ENCODE assay signal across 17 cellular contexts in the genomic region with DNA sequence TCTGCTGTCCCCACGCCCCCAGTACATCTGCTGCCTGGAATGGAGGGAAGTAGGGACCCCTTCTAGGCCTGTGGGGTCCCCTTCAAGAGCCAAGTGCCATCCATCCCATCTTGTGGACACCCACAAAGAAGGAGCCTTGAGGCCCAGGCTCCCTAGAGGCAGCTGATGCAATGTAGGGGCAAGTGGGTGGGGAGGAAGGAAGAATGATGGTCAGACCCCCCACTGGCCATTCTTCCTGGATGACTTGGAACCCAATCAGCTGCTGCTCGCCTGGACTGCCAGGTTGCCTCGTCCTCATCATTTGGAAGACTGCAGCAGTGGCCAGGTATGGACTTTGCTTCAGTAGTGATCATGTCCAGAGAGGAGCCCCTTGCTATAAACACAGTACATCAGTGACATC. TPM values are rescaled to one million over a fixed set of nuclear protein-coding genes. Genes with fewer than 3 reads are reported as not detected.
DNase-seq lines count a peak whose midpoint lies in the region; ATAC-seq and TF ChIP-seq lines count a peak whose summit lies in the region.
"Had no signal": no experiment of that assay in that cellular context is flagged by ENCODE, and none has a peak within 500 bp of the region (broad histone marks: within the 10 kb centered on the region; RNA-seq: fewer than 3 reads in every experiment).

No MANE protein-coding gene starts in this region.

- H3K27ac ChIP-seq in HEK293 (ENCODE audit: extremely low read depth, low read depth, low read length) (no peak overlapping the region), SJSA1 (0 out of 2 replicates have a peak overlapping the region, but pooled peaks have one; percentile 23)
- H3K27ac ChIP-seq: BLaER1, GM23248, SJCRH30 had no signal

- peak; percentile 28 for DNase-seq in Daoy (ENCODE audit: low read depth)
- DNase-seq in SJSA1 (ENCODE audit: low read depth in 1 of 2, low spot score in 2 of 2): no peak
- DNase-seq in posterior vena cava (ENCODE audit: low spot score): peak; percentile 10
- no peak for DNase-seq in medulla oblongata (ENCODE audit: extremely low spot score)
- DNase-seq: GM23248, HFFc6, Karpas-422, NCI-H1930, NCI-H2171 treated with DMSO at 0.1 percent for 48 hours, NCI-H510A treated with DMSO at 0.1 percent for 48 hours, SJCRH30, SW 1271 had no signal

- ATAC-seq in HG02759 (IDR thresholded peaks at IDR 0.05; ENCODE audit: unreplicated experiment) (no peak), GM21576 (IDR thresholded peaks at IDR 0.05; ENCODE audit: unreplicated experiment) (no peak)
- ATAC-seq: GM12878 had no signal

- no peaks in the 10 kb centered on the region for H3K9me3 ChIP-seq in HEK293 (ENCODE audit: control insufficient read depth, insufficient read depth, low read depth, low read length)
- no peaks in the 10 kb centered on the region for H3K9me3 ChIP-seq in SJSA1 (replicated peaks)
- H3K9me3 ChIP-seq: BLaER1, SJCRH30 had no signal

- POLR2A ChIA-PET in HEK293 (lab: Yijun Ruan, JAX): no interaction called here

- CTCF ChIA-PET in HEK293 (lab: Yijun Ruan, JAX): interaction anchor here (1.2 to 1.9 kb wide), 4 partner anchors 46 to 129 kb away, joined by 3 to 6 read pairs (median 4); no protein-coding TSS in a partner anchor

- H3K4me3 ChIP-seq in HEK293 (ENCODE audit: low read depth, low read length) (no peak overlapping the region), SJSA1 (no peak overlapping the region)
- H3K4me3 ChIP-seq: BLaER1, GM12878, GM23248, SJCRH30 had no signal

- H3K36me3 ChIP-seq in HEK293 (ENCODE audit: control insufficient read depth in 2 of 2, insufficient read depth in 1 of 2, low read length in 2 of 2) (no peaks in the 10 kb centered on the region), SJSA1 (no peaks in the 10 kb centered on the region)
- H3K36me3 ChIP-seq: BLaER1, SJCRH30 had no signal

- 0 out of 2 replicates have a peak, but pooled peaks cover 1% of the 10 kb centered on the region for H3K27me3 ChIP-seq in SJSA1 (replicated peaks)
- H3K27me3 ChIP-seq: BLaER1, SJCRH30 had no signal

- intact Hi-C loops in posterior vena cava (cut with DNase I): loop anchor here in 1 of 2 donors (5.0 kb wide), 1 partner anchor 108 kb away; no protein-coding TSS in a partner anchor

- TF ChIP-seq CTCF in HEK293 (tag by site-specific recombination; IDR thresholded peaks at IDR 0.05): no peak

- H3K4me1 ChIP-seq in HEK293 (ENCODE audit: control insufficient read depth, insufficient read depth, low read length) (no peaks in the 10 kb centered on the region), SJSA1 (replicated peaks) (peaks cover 55% of the 10 kb centered on the region)
- H3K4me1 ChIP-seq: BLaER1, SJCRH30 had no signal

TF ChIP-seq in HEK293, 187 proteins besides CTCF, POLR2A, EP300 and RAD21:
- TF ChIP-seq ZIC2 (tag by site-specific recombination; IDR thresholded peaks at IDR 0.05) (peak; percentile 37; the same call in 1 of the 2 replicates), SP7 (tag by site-specific recombination; IDR thresholded peaks at IDR 0.05) (no peak)

RNA-seq across cellular contexts. Expression of gene SMPD3, which starts 48.9 kb away (rescaled TPM):
- 0.17 TPM in 1 of 2 replicates, not detected in the other for total RNA-seq in Daoy (2014; rRNA removed; shearing (Covaris generic))
- total RNA-seq in SJSA1 (2014; rRNA removed; shearing (Covaris generic)): 1.3 TPM in 1 of 2 replicates, not detected in the other
- total RNA-seq in posterior vena cava: under 1 TPM; 0.19 to 0.23 TPM

Comparison
In these comparisons a context has a peak if more than half of its experiments do, and no peak if none do; other contexts are left out.
1. DNase-seq: peak in Daoy (single experiment) and posterior vena cava (single experiment); none in SJSA1 (0 of 2) and medulla oblongata (single experiment).